In the genomic region with DNA sequence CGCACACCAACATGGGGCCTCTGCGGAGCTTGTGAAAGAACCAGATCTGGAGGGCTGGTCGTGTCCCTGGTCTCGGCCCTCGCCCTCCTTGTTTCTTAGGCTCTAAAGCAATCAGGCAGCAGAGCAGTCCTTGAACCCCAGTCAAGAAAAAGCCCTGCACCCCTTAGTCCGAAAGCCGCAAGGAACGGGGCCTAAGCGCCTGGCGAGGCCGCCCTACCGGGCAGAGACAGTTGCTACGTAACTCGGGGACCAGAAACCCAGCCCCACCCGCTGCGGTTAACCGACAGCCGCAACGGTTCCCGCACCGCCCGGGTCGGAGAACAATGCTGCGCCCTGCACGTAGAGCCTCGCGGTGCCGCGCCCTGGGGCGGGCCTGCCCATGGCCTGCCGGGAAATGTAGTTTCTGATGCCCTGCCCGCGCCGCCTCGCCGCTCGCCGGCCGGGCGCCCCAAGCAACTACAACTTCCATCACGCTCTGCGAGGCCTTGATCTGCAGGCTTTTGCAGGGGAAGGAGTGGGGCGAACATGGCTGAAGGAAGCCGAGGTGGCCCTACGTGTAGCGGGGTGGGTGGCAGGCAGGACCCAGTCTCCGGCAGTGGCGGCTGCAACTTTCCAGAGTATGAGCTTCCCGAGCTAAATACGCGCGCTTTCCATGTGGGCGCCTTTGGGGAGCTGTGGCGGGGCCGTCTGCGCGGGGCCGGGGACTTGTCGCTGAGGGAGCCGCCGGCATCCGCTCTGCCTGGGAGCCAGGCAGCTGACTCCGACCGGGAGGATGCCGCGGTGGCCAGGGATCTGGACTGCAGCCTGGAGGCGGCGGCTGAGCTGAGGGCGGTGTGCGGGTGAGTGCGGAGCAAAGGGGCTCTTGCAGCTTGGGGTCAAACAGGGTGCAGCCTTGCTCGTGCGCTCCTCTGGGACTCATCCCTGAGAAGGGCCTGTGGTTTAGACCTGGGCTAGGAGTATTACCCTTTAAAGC, we compare ENCODE assay signal across 8 cellular contexts. TPM values are rescaled to one million over a fixed set of nuclear protein-coding genes. Genes with fewer than 3 reads are reported as not detected.
A peak's percentile ranks its signal among the peaks of the same experiment; 100 is the strongest.
DNase-seq lines count a peak whose midpoint lies in the region; ATAC-seq lines count a peak whose summit lies in the region.

A gene (plus strand): TSS at position 522 of the 973 bp plus-strand sequence. CDS start 4 bp downstream, at position 526.

- no peaks in the 10 kb centered on the region for H3K36me3 Mint-ChIP-seq in IgD-negative memory B cell

- H3K4me3 Mint-ChIP-seq in IgD-negative memory B cell: peak within 1 kb of the TSS; percentile 91 to 99 (median 96)

- H3K27me3 Mint-ChIP-seq in IgD-negative memory B cell: no peaks in the 10 kb centered on the region

- ATAC-seq in GM21576 (IDR thresholded peaks at IDR 0.05; ENCODE audit: unreplicated experiment): peak; percentile 94

- H3K27ac Mint-ChIP-seq in IgD-negative memory B cell: peak within 1 kb of the TSS; percentile 79 to 96 (median 95)

- H3K4me1 Mint-ChIP-seq in IgD-negative memory B cell: peaks cover 25 to 33% (median 33%) of the 10 kb centered on the region in 3 donors

- no peaks in the 10 kb centered on the region for H3K9me3 Mint-ChIP-seq in IgD-negative memory B cell

- DNase-seq in DMS153 (lab: John Stamatoyannopoulos, UW): peak; percentile 92
- peak; percentile 94 for DNase-seq in OCI-M1 (lab: John Stamatoyannopoulos, UW)
- DNase-seq in activated T-cell treated with anti-CD3 and anti-CD28 coated beads for 4 hours: peak; percentile 86
- DNase-seq in epidermal melanocyte (ENCODE audit: insufficient read length, low spot score): peak; percentile 82
- DNase-seq in middle frontal gyrus (ENCODE audit: extremely low spot score, low spot score): peak; percentile 90
- peak; percentile 83 for DNase-seq in stimulated activated CD8-positive, alpha-beta memory T cell treated with anti-CD3 and anti-CD28 coated beads, Interleukin-2, amount 100 ng/mL, for 1 hour (ENCODE audit: low read depth in 2 of 2)

RNA-seq across cellular contexts. Expression of the gene that starts here (rescaled TPM):
- 18.6 TPM for polyA plus RNA-seq in IgD-negative memory B cell

Comparison
In these comparisons a context has a peak if more than half of its experiments do, and no peak if none do; other contexts are left out.
1. Peak in every context shown above with its lines: DNase-seq and ATAC-seq.